1 cellular context compared by ENCODE assay signal in genomic region chr17:30290696-30291570, GRCh38.
TF ChIP-seq lines count a peak whose summit lies in the region.

No MANE protein-coding gene starts in this region.

TF ChIP-seq in K562, 482 proteins besides CTCF, POLR2A, EP300 and RAD21 (continued from another document):
- TF ChIP-seq MGA (IDR thresholded peaks at IDR 0.05) (peak; percentile 86), E2F6 (IDR thresholded peaks at IDR 0.05; ENCODE audit: borderline replicate concordance in 1 of 2, extremely low read depth in 1 of 2, insufficient read depth in 1 of 2, insufficient read length in 1 of 2, low read depth in 1 of 2, low read length in 1 of 2, poor library complexity in 1 of 2, severe bottlenecking in 1 of 2) (peak; percentile 56 to 78), MYC (IDR thresholded peaks at IDR 0.05; ENCODE audit: low read depth, low read length) (peak; percentile 66), MYC (CRISPR knock-in tag; IDR thresholded peaks at IDR 0.05; ENCODE audit: borderline replicate concordance, low read depth) (no peak), BCL6 (CRISPR knock-in tag; IDR thresholded peaks at IDR 0.05) (no peak), SIN3A (IDR thresholded peaks at IDR 0.05; ENCODE audit: borderline replicate concordance in 2 of 2, control insufficient read depth in 1 of 2, low read depth in 2 of 2, low read length in 2 of 2) (0 out of 4 replicates have a peak, but pooled peaks of 1 of the 2 experiments have one; percentile 12), ZNF449 (CRISPR knock-in tag; IDR thresholded peaks at IDR 0.05) (no peak)
